8 cellular contexts compared by ENCODE assay signal in the genomic region with DNA sequence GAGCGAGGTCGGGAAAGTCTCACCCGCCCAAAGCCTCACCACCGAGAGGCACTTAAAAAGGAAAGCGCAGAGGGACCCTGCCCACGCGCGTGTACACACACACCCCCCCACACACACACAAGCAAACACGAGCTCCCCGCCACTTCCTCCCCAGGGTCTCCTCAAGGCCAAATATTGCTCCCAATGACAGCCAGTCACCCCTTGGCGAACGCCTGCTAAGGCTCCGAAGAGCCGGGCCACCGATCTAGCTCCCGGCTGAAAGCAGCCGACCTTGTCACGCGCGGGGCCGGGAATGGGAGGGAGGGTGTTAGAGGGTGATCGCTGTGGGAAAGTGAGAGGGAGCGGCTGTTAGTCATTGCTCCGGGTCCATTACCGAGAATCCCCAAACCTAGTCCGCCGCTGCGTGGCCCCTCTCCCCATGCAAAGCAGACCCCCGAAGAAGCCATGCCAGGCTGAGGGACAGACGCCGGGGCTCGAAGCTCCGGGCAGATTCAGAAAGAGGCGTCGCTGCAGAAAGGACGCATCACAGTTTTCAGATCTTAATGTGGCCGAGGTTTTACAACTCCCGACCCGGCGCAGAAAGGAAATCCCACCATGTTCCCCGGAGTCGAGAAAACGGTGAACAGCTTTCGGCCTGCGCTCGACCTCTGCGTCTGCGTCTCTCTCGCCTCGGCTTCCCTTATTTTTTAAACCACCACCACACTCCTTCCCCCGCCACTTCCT. TPM values are rescaled to one million over a fixed set of nuclear protein-coding genes. Genes with fewer than 3 reads are reported as not detected.
A peak's percentile ranks its signal among the peaks of the same experiment; 100 is the strongest.
DNase-seq lines count a peak whose midpoint lies in the region; ATAC-seq and TF ChIP-seq lines count a peak whose summit lies in the region.

No MANE protein-coding gene starts in this region.

- H3K9me3 ChIP-seq in BLaER1 = no peaks in the 10 kb centered on the region

- H3K27me3 ChIP-seq in BLaER1 = peaks cover 14% of the 10 kb centered on the region; the same call in 1 of the 2 replicates

- H3K4me1 ChIP-seq in BLaER1 = peaks cover 56% of the 10 kb centered on the region

- peak overlapping the region; percentile 72 for H3K9ac ChIP-seq in BLaER1

- H3K27ac ChIP-seq in BLaER1 = peak overlapping the region; percentile 50; the same call in 1 of the 2 replicates

- intact Hi-C loops in Right ventricle myocardium superior (cut with DNase I) (loop anchor here (2.0 to 10.0 kb wide), 3 partner anchors 79 to 409 kb away; no protein-coding TSS in a partner anchor), posterior vena cava (cut with DNase I) (loop anchor here in 1 of 2 donors (10.0 kb wide), 1 partner anchor 211 kb away; no protein-coding TSS in a partner anchor)

- 0 out of 2 replicates have a peak, but pooled peaks cover 11% of the 10 kb centered on the region for H4K20me1 ChIP-seq in BLaER1

- H3K4me3 ChIP-seq in BLaER1 (peak overlapping the region; percentile 76), HFF-Myc (replicated peaks; ENCODE audit: low read depth, low read length) (peak overlapping the region; percentile 99)

- TF ChIP-seq CTCF in HFF-Myc (IDR thresholded peaks at IDR 0.05; ENCODE audit: low read depth, low read length, missing control alignments) (no peak), GM20000 (IDR thresholded peaks at IDR 0.05; ENCODE audit: extremely low read depth, missing control alignments) (no peak)

- H3K4me2 ChIP-seq in BLaER1 = peak overlapping the region; percentile 89

- H3K36me3 ChIP-seq in BLaER1 = peaks cover 30% of the 10 kb centered on the region

- no peak for DNase-seq in HFF-Myc (ENCODE audit: extremely low read depth, low read depth)
- DNase-seq in activated T-cell treated with anti-CD3 and anti-CD28 coated beads, Interleukin-2, amount 50 U/mL, for 48 hours = peak; percentile 34 to 35
- DNase-seq in Right ventricle myocardium superior = peak; percentile 64
- DNase-seq in posterior vena cava (ENCODE audit: low spot score) = peak; percentile 85
- DNase-seq in SHP77 treated with DMSO at 0.1 percent for 48 hours (lab: John Stamatoyannopoulos, UW) = no peak
- DNase-seq in GM20000 (ENCODE audit: low spot score) = no peak

- ATAC-seq in Right ventricle myocardium superior (ENCODE audit: poor library complexity) = peak; percentile 39
- ATAC-seq in HG03280 (IDR thresholded peaks at IDR 0.05; ENCODE audit: unreplicated experiment) = no peak

RNA-seq across cellular contexts. Expression of a gene that starts 2.6 kb away (rescaled TPM):
- total RNA-seq in Right ventricle myocardium superior = 8.8 TPM
- 1 to 10 TPM; 9.1 to 9.3 TPM for total RNA-seq in posterior vena cava

Comparison
In these comparisons a context has a peak if more than half of its experiments do, and no peak if none do; other contexts are left out.
1. DNase-seq: peak in activated T-cell treated with anti-CD3 and anti-CD28 coated beads, Interleukin-2, amount 50 U/mL, for 48 hours (2 of 2), Right ventricle myocardium superior (single experiment) and posterior vena cava (single experiment); none in HFF-Myc (single experiment), SHP77 treated with DMSO at 0.1 percent for 48 hours (single experiment) and GM20000 (single experiment).